Comparison of ENCODE assay signal across 7 cellular contexts in genomic region chr12:106477625-106478024, GRCh38.
A peak's percentile ranks its signal among the peaks of the same experiment; 100 is the strongest.
DNase-seq lines count a peak whose midpoint lies in the region; ATAC-seq and TF ChIP-seq lines count a peak whose summit lies in the region.
"Not testable (repeated sequence)": the region's sequence is repeated elsewhere in the genome, so short reads cannot be mapped to it uniquely, and the experiment has no call there.

No MANE protein-coding gene starts in this region.

- H3K36me3 Mint-ChIP-seq in WTC11: peaks cover 11% of the 10 kb centered on the region
- not testable (repeated sequence) for H3K36me3 Mint-ChIP-seq in progenitor cell of endocrine pancreas (ENCODE audit: insufficient read depth)

- not testable (repeated sequence) for H3K27me3 ChIP-seq in H7 (ENCODE audit: control insufficient read depth, insufficient read depth, low read length); HUES64 (ENCODE audit: insufficient read depth, low read length)

- POLR2A ChIA-PET in WTC11 (lab: Charles Lee): interaction anchor here (0.6 kb wide), 2 partner anchors 146 to 1199 kb away, joined by 3 read pairs; no protein-coding TSS in a partner anchor

- not testable (repeated sequence) for H3K9me3 Mint-ChIP-seq in WTC11; progenitor cell of endocrine pancreas (ENCODE audit: low read depth)

- intact Hi-C loops in mucosa of descending colon (cut with DNase I, micrococcal nuclease): not testable (repeated sequence)

- not testable (repeated sequence) for H3K9ac ChIP-seq in HUES64 (ENCODE audit: low read depth, low read length)

- CTCF ChIA-PET in WTC11 (lab: Charles Lee): interaction anchor here (1.3 to 1.9 kb wide), 2 partner anchors 120 to 442 kb away, joined by 4 to 7 read pairs; partner anchors contain the start of gene POLR3B

- H3K36me3 ChIP-seq in H7 (replicated peaks; ENCODE audit: control insufficient read depth, insufficient read depth, low read length); HUES64 (ENCODE audit: insufficient read depth, low read length); mucosa of descending colon (ENCODE audit: low read depth): not testable (repeated sequence)

- not testable (repeated sequence) for H3K27me3 Mint-ChIP-seq in WTC11 (ENCODE audit: low read depth); progenitor cell of endocrine pancreas

- not testable (repeated sequence) for H3K9me3 ChIP-seq in HUES64 (ENCODE audit: insufficient read depth, low read depth, low read length); mucosa of descending colon

- WGBS in HUES64: 79% methylated on average over 18 of the region's 18 CpGs

- peak overlapping the region; percentile 59 for H3K4me3 Mint-ChIP-seq in WTC11
- H3K4me3 Mint-ChIP-seq in progenitor cell of endocrine pancreas (ENCODE audit: low read depth): peak overlapping the region; percentile 54

- H3K4me1 ChIP-seq in HUES64 (ENCODE audit: insufficient read depth, low read length); mucosa of descending colon (ENCODE audit: low read depth): not testable (repeated sequence)

- H3K27ac ChIP-seq in HUES64 (ENCODE audit: low read depth, low read length): not testable (repeated sequence)

- peak overlapping the region; percentile 28; the same call in 1 of the 2 replicates for H3K4me3 ChIP-seq in H7 (ENCODE audit: insufficient read depth, low read depth, low read length)
- H3K4me3 ChIP-seq in HUES64 (ENCODE audit: low read length): peak overlapping the region; percentile 32; the same call in 1 of the 2 replicates
- peak overlapping the region; percentile 29 for H3K4me3 ChIP-seq in fibroblast of villous mesenchyme (ENCODE audit: low read depth, low read length)
- H3K4me3 ChIP-seq in mucosa of descending colon: not testable (repeated sequence)

- TF ChIP-seq CTCF in WTC11 (IDR thresholded peaks at IDR 0.05); fibroblast of villous mesenchyme (IDR thresholded peaks at IDR 0.05; ENCODE audit: insufficient read depth, low read depth, low read length); mucosa of descending colon (IDR thresholded peaks at IDR 0.05); progenitor cell of endocrine pancreas (IDR thresholded peaks at IDR 0.05; ENCODE audit: unreplicated experiment): not testable (repeated sequence)

- peak; percentile 81 for DNase-seq in DMS53 (lab: John Stamatoyannopoulos, UW)
- not testable (repeated sequence) for DNase-seq in H7; WTC11 (ENCODE audit: low spot score); fibroblast of villous mesenchyme (ENCODE audit: low read depth); progenitor cell of endocrine pancreas (ENCODE audit: low spot score, unreplicated experiment)
- DNase-seq in mucosa of descending colon: peak in 2 of 3 donors; percentile 1 to 24

- peak overlapping the region; percentile 84 for H3K27ac Mint-ChIP-seq in WTC11
- H3K27ac Mint-ChIP-seq in progenitor cell of endocrine pancreas: not testable (repeated sequence)

- ATAC-seq in WTC11, mucosa of descending colon: not testable (repeated sequence)

- H3K4me1 Mint-ChIP-seq in WTC11: peaks cover 15% of the 10 kb centered on the region
- not testable (repeated sequence) for H3K4me1 Mint-ChIP-seq in progenitor cell of endocrine pancreas (ENCODE audit: low read depth)

TF ChIP-seq in WTC11, 78 proteins besides CTCF, POLR2A, EP300 and RAD21:
- TF ChIP-seq ZNF317 (CRISPR knock-in tag; IDR thresholded peaks at IDR 0.05; ENCODE audit: borderline replicate concordance, low read depth): 0 out of 2 replicates have a peak, but pooled peaks have one; percentile 24
